ENCODE assay signal across 32 cellular contexts in the genomic region with DNA sequence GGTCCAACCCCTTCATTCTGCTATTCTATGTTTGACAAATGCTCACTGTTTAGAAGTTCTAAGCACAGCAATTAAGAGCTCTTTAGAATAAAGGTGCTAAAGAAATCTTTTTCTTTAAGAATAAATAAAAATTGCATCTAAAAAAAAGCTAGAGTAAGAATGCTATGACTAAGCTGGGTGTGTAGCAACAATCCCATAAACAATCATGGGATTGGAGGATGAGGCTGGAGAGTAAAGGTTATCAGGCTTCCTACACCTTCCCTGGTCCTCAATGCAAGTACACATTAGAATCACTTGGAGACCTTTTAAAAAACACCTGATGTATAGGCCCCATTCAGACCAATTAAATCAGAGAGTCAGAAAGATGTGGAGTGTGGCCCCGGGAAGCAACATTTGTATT.
DNase-seq lines count a peak whose midpoint lies in the region; ATAC-seq, FAIRE-seq and TF ChIP-seq lines count a peak whose summit lies in the region.
"Had no signal": no experiment of that assay in that cellular context is flagged by ENCODE, and none has a peak within 500 bp of the region (broad histone marks: within the 10 kb centered on the region; RNA-seq: fewer than 3 reads in every experiment).

No MANE protein-coding gene starts in this region.

- no peak for FAIRE-seq in frontal cortex (lab: Jason Lieb, UNC)
- FAIRE-seq: endothelial cell of umbilical vein, GM12892, keratinocyte, RCC 7860 had no signal

- peak; percentile 15 for DNase-seq in NCI-H82 (lab: John Stamatoyannopoulos, UW)
- no peak for DNase-seq in NCI-H82 treated with DMSO at 0.1 percent for 48 hours (lab: John Stamatoyannopoulos, UW; ENCODE audit: unreplicated experiment)
- peak; percentile 52 for DNase-seq in amniotic epithelial cell (ENCODE audit: low read depth)
- DNase-seq in fibroblast of the aortic adventitia (ENCODE audit: low read depth): peak; percentile 32
- no peak for DNase-seq in activated effector memory CD4-positive, alpha-beta T cell treated with Interleukin-2 at 50 U/mL for 16 hours
- no peak for DNase-seq in frontal cortex (ENCODE audit: low spot score in 2 of 2)
- no peak for DNase-seq in NCI-H774 (lab: John Stamatoyannopoulos, UW)
- DNase-seq: 8988T; activated CD4-positive, alpha-beta memory T cell treated with anti-CD3 and anti-CD28 coated beads, Interleukin-2, amount 10 ng/mL, durations not matched to agents 7 days and 5 days; activated CD4-positive, alpha-beta T cell treated with anti-CD3 and anti-CD28 coated beads for 1 hour; activated CD8-positive, alpha-beta memory T cell treated with anti-CD3 and anti-CD28 coated beads, Interleukin-2, amount 50 U/mL, for 4 hours; activated naive CD4-positive, alpha-beta T cell treated with anti-CD3 and anti-CD28 coated beads for 36 hours; adrenal gland; body of pancreas; CD8-positive, alpha-beta T cell; H7; heart left ventricle; naive B cell; NCI-H1105; NCI-H1930; NCI-H2227 treated with DMSO at 0.1 percent for 48 hours; SIG-M5; spleen; stimulated activated CD4-positive, alpha-beta T cell treated with anti-CD3 and anti-CD28 coated beads, Interleukin-2, amount 100 ng/mL, for 24 hours; stimulated activated naive CD8-positive, alpha-beta T cell treated with anti-CD3 and anti-CD28 coated beads, Interleukin-15, Interleukin-2, amounts not matched to agents 100 U/mL and 50 U/mL, for 24 hours; upper lobe of right lung had no signal

- no peak overlapping the region for H3K4me3 ChIP-seq in fibroblast of the aortic adventitia (ENCODE audit: low read depth, low read length)
- H3K4me3 ChIP-seq: adrenal gland, body of pancreas, heart left ventricle, right atrium auricular region, spleen, upper lobe of right lung had no signal

- TF ChIP-seq CTCF in fibroblast of the aortic adventitia (IDR thresholded peaks at IDR 0.05; ENCODE audit: insufficient read depth, low read length): no peak

- ATAC-seq in HG02678 (IDR thresholded peaks at IDR 0.05; ENCODE audit: unreplicated experiment): no peak
- ATAC-seq: body of pancreas; CD8-positive, alpha-beta T cell; heart left ventricle; stimulated activated naive CD8-positive, alpha-beta T cell treated with anti-CD3 and anti-CD28 coated beads, Interleukin-15, Interleukin-2, amounts not matched to agents 100 U/mL and 50 U/mL, for 24 hours; upper lobe of right lung had no signal

Comparison
In these comparisons a context has a peak if more than half of its experiments do, and no peak if none do; other contexts are left out.
1. DNase-seq: peak in NCI-H82 (single experiment), amniotic epithelial cell (single experiment) and fibroblast of the aortic adventitia (single experiment); none in NCI-H82 treated with DMSO at 0.1 percent for 48 hours (single experiment), activated effector memory CD4-positive, alpha-beta T cell treated with Interleukin-2 at 50 U/mL for 16 hours (single experiment), frontal cortex (0 of 2) and NCI-H774 (single experiment).